14 cellular contexts compared by ENCODE assay signal in genomic region chr13:59687028-59687427, GRCh38.
"Had no signal": no experiment of that assay in that cellular context is flagged by ENCODE, and none has a peak within 500 bp of the region (broad histone marks: within the 10 kb centered on the region; RNA-seq: fewer than 3 reads in every experiment).

No MANE protein-coding gene starts in this region.

- H3K36me3 ChIP-seq: lower lobe of right lung, prostate gland had no signal

- DNase-seq: amniotic stem cell; body of pancreas; dermis blood vessel endothelial cell; erythroblast; hippocampal formation; lower lobe of right lung; naive thymus-derived CD4-positive, alpha-beta T cell; nucleus accumbens; stimulated activated CD4-positive, alpha-beta T cell treated with anti-CD3 and anti-CD28 coated beads, Interleukin-12 subunit alpha, Interleukin-12 subunit beta, amount 100 ng/mL, for 4 hours; stimulated activated naive CD4-positive, alpha-beta T cell treated with Interleukin-2 at 50 U/mL for 16 hours; trophoblast cell had no signal

- H3K27me3 ChIP-seq: body of pancreas had no signal

- H3K4me3 ChIP-seq: body of pancreas, lower lobe of right lung, prostate gland had no signal

- H3K9me3 ChIP-seq: body of pancreas, lower lobe of right lung, prostate gland had no signal

- H3K27ac ChIP-seq: body of pancreas, lower lobe of right lung, prostate gland had no signal

- ATAC-seq: activated CD4-positive, CD25-positive, alpha-beta regulatory T cell treated with anti-CD3 and anti-CD28 coated beads, Interleukin-2, amount 50 U/mL, for 24 hours; body of pancreas; lower lobe of right lung; naive thymus-derived CD4-positive, alpha-beta T cell; sciatic nerve had no signal
